8 cellular contexts compared by ENCODE assay signal in the genomic region with DNA sequence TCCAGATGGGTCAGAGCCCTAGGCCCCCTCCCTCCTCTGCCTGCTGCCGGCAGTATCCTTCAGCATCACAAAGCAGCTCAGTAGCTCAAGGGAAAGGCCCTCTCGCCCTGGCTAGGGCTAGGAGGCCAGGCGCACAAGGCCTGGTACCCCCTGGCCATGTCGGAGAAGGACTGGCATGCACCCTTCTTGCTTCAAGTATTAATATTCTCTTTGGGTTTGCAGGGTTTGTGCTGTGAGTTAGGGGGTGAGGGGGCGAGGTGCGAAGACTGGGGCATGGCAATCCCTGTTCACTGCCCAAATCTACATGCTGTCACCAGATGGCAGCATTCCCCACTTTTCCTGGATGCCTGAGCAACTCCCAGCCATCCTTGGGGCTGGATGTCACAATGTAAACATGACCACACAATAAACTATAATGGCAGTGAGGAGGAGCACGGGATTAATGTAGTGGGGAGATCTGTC.
DNase-seq lines count a peak whose midpoint lies in the region; ATAC-seq and TF ChIP-seq lines count a peak whose summit lies in the region.

No MANE protein-coding gene starts in this region.

- H2BK5ac ChIP-seq in mesenchymal stem cell (ENCODE audit: low read depth, low read length, poor library complexity, severe bottlenecking): no peak overlapping the region

- ATAC-seq in GM21528 (IDR thresholded peaks at IDR 0.05; ENCODE audit: low FRiP score, unreplicated experiment) (no peak), HG03175 (IDR thresholded peaks at IDR 0.05; ENCODE audit: unreplicated experiment) (no peak), HG03095 (IDR thresholded peaks at IDR 0.05; ENCODE audit: unreplicated experiment) (no peak)

- H3K9me3 ChIP-seq in Peyer's patch: no peaks in the 10 kb centered on the region
- H3K9me3 ChIP-seq in mesenchymal stem cell (ENCODE audit: control insufficient read depth, low read length): no peaks in the 10 kb centered on the region

- H3K4ac ChIP-seq in mesenchymal stem cell (ENCODE audit: low read depth in 1 of 2, low read length in 2 of 2): no peak overlapping the region

- no peak overlapping the region for H2BK15ac ChIP-seq in mesenchymal stem cell (ENCODE audit: low read depth, poor library complexity, severe bottlenecking)

- peak overlapping the region in 1 of 4 donors; percentile 40 for H3K27ac ChIP-seq in Peyer's patch
- H3K27ac ChIP-seq in mesenchymal stem cell (ENCODE audit: low read length, poor library complexity, severe bottlenecking): no peak overlapping the region

- H2AK5ac ChIP-seq in mesenchymal stem cell (ENCODE audit: low read length, severe bottlenecking): no peak overlapping the region

- no peaks in the 10 kb centered on the region for H3K27me3 ChIP-seq in Peyer's patch
- peaks cover 0 to 27% of the 10 kb centered on the region in 2 experiments for H3K27me3 ChIP-seq in mesenchymal stem cell (ENCODE audit: control insufficient read depth in 1 of 2, insufficient read depth in 1 of 2, low read length in 2 of 2)

- H3K4me3 ChIP-seq in Peyer's patch (no peak overlapping the region), mesenchymal stem cell (ENCODE audit: insufficient read depth in 1 of 2, low read depth in 1 of 2, low read length in 2 of 2) (no peak overlapping the region)

- no peak overlapping the region for H3K23ac ChIP-seq in mesenchymal stem cell (ENCODE audit: low read length in 2 of 2)

- no peak overlapping the region for H3K18ac ChIP-seq in mesenchymal stem cell (ENCODE audit: low read depth in 1 of 2, low read length in 2 of 2)

- H2BK120ac ChIP-seq in mesenchymal stem cell (ENCODE audit: low read depth, low read length): no peak overlapping the region

- 70% methylated on average over 6 of the region's 7 CpGs for whole genome bisulfite sequencing in mesenchymal stem cell

- no peak overlapping the region for H2BK12ac ChIP-seq in mesenchymal stem cell (ENCODE audit: low read length in 2 of 2)

- DNase-seq in DMS53 treated with DMSO at 0.1 percent for 48 hours (lab: John Stamatoyannopoulos, UW; ENCODE audit: unreplicated experiment) (peak; percentile 48), HPDE6-E6E7 (ENCODE audit: extremely low spot score) (peak; percentile 55), Peyer's patch (peak in 1 of 3 donors; percentile 76), ecto neural progenitor cell (ENCODE audit: low spot score) (peak; percentile 77), mesenchymal stem cell (peak; percentile 88)

- peaks cover 0 to 11% (median 0%) of the 10 kb centered on the region in 3 donors for H3K36me3 ChIP-seq in Peyer's patch
- H3K36me3 ChIP-seq in mesenchymal stem cell (ENCODE audit: control insufficient read depth in 1 of 2, insufficient read depth in 2 of 2, low read depth in 1 of 2, low read length in 2 of 2): peaks cover 23 to 49% of the 10 kb centered on the region in 2 experiments

- no peak overlapping the region for H4K8ac ChIP-seq in mesenchymal stem cell (ENCODE audit: low read length)

- no peaks in the 10 kb centered on the region for H3K79me1 ChIP-seq in mesenchymal stem cell (replicated peaks; ENCODE audit: low read length, poor library complexity, severe bottlenecking)

- H3K14ac ChIP-seq in mesenchymal stem cell (ENCODE audit: low read length in 2 of 2): no peak overlapping the region

- TF ChIP-seq CTCF in Peyer's patch (IDR thresholded peaks at IDR 0.05): peak in 5 of 6 experiments; percentile 27 to 80 (median 75)

- no peak overlapping the region for H4K91ac ChIP-seq in mesenchymal stem cell (ENCODE audit: low read length)

- H3K4me1 ChIP-seq in Peyer's patch (peaks cover 0 to 9% (median 0%) of the 10 kb centered on the region in 4 donors), mesenchymal stem cell (ENCODE audit: control insufficient read depth, insufficient read depth, low read depth, low read length) (no peaks in the 10 kb centered on the region)

- TF ChIP-seq POLR2A in Peyer's patch (IDR thresholded peaks at IDR 0.05): no peak

- H3K9ac ChIP-seq in mesenchymal stem cell (ENCODE audit: low read length): no peak overlapping the region

- H3K4me2 ChIP-seq in mesenchymal stem cell (ENCODE audit: low read length, poor library complexity, severe bottlenecking): no peak overlapping the region

- H2AFZ ChIP-seq in mesenchymal stem cell (ENCODE audit: low read depth, low read length): no peak overlapping the region
